Comparison of ENCODE assay signal across 10 cellular contexts in genomic region chr12:54428050-54429013, GRCh38. TPM values are rescaled to one million over a fixed set of nuclear protein-coding genes. Genes with fewer than 3 reads are reported as not detected.
A peak's percentile ranks its signal among the peaks of the same experiment; 100 is the strongest.
DNase-seq lines count a peak whose midpoint lies in the region; ATAC-seq and TF ChIP-seq lines count a peak whose summit lies in the region.
"Had no signal": no experiment of that assay in that cellular context is flagged by ENCODE, and none has a peak within 500 bp of the region (broad histone marks: within the 10 kb centered on the region; RNA-seq: fewer than 3 reads in every experiment).

No MANE protein-coding gene starts in this region.

- POLR2A ChIA-PET in CD8-positive, alpha-beta memory T cell (lab: Charles Lee): no interaction called here
- POLR2A ChIA-PET in RWPE1 (lab: Yijun Ruan, JAX; ENCODE audit: low non-redundant PET): no interaction called here

- peaks cover 35% of the 10 kb centered on the region for H3K4me1 ChIP-seq in CD8-positive, alpha-beta memory T cell (ENCODE audit: insufficient read depth, low read length)
- H3K4me1 ChIP-seq in esophagus muscularis mucosa (peaks cover 80 to 100% (median 100%) of the 10 kb centered on the region in 4 donors), spleen (peaks cover 9 to 52% (median 37%) of the 10 kb centered on the region in 6 donors)

- H3K27me3 Mint-ChIP-seq in CD8-positive, alpha-beta memory T cell: peaks cover 5 to 18% of the 10 kb centered on the region in 2 donors
- peaks cover 10% of the 10 kb centered on the region for H3K27me3 Mint-ChIP-seq in nephron (ENCODE audit: low read depth)

- H3K4me3 Mint-ChIP-seq in CD8-positive, alpha-beta memory T cell: peak overlapping the region in 5 of 7 donors; percentile 3 to 49 (median 39)
- H3K4me3 Mint-ChIP-seq in nephron: no peak overlapping the region
- H3K4me3 Mint-ChIP-seq: activated T-cell treated with anti-CD3 and anti-CD28 coated beads, Interleukin-2, amount 50 U/mL, for 4 hours had no signal

- H3K27ac ChIP-seq in CD8-positive, alpha-beta memory T cell (ENCODE audit: low read depth, low read length): peak overlapping the region; percentile 27
- H3K27ac ChIP-seq in RWPE1 (peak overlapping the region; percentile 89), esophagus muscularis mucosa (replicated peaks in 1 of 4) (peak overlapping the region; percentile 64 to 97 (median 94)), spleen (peak overlapping the region in 1 of 8 donors; percentile 42)

- H3K27ac Mint-ChIP-seq in CD8-positive, alpha-beta memory T cell: peak overlapping the region in 7 of 8 donors; percentile 23 to 94 (median 82)
- peak overlapping the region; percentile 10 to 57 (median 39) for H3K27ac Mint-ChIP-seq in nephron

- TF ChIP-seq CTCF in RWPE1 (conservative IDR thresholded peaks at IDR 0.05; ENCODE audit: low read depth): no peak
- no peak for TF ChIP-seq CTCF in esophagus muscularis mucosa (IDR thresholded peaks at IDR 0.05)
- no peak for TF ChIP-seq CTCF in nephron (IDR thresholded peaks at IDR 0.05; ENCODE audit: unreplicated experiment in 3 of 3)
- no peak for TF ChIP-seq CTCF in spleen (IDR thresholded peaks at IDR 0.05 in 8 of 11, conservative IDR thresholded peaks at IDR 0.05 in 3 of 11)

- TF ChIP-seq EP300 in esophagus muscularis mucosa (IDR thresholded peaks at IDR 0.05): no peak

- no peaks in the 10 kb centered on the region for H3K36me3 Mint-ChIP-seq in CD8-positive, alpha-beta memory T cell
- no peaks in the 10 kb centered on the region for H3K36me3 Mint-ChIP-seq in nephron (ENCODE audit: low read depth)

- TF ChIP-seq POLR2A in esophagus muscularis mucosa (IDR thresholded peaks at IDR 0.05; ENCODE audit: low read depth) (no peak), spleen (IDR thresholded peaks at IDR 0.05) (no peak)

- 31% methylated on average over 13 of the region's 13 CpGs for WGBS in esophagus muscularis mucosa
- WGBS in spleen, 5 donors: 13 to 35% (median 22%) methylated on average over 13 of the region's 13 CpGs

- no peaks in the 10 kb centered on the region for H3K9me3 Mint-ChIP-seq in CD8-positive, alpha-beta memory T cell
- H3K9me3 Mint-ChIP-seq in nephron: no peaks in the 10 kb centered on the region
- H3K9me3 Mint-ChIP-seq: activated T-cell treated with anti-CD3 and anti-CD28 coated beads, Interleukin-2, amount 50 U/mL, for 4 hours had no signal

- no peak for ATAC-seq in GM18511 (IDR thresholded peaks at IDR 0.05; ENCODE audit: unreplicated experiment)
- ATAC-seq in GM21529 (IDR thresholded peaks at IDR 0.05; ENCODE audit: unreplicated experiment): no peak

- H3K27me3 ChIP-seq in CD8-positive, alpha-beta memory T cell (ENCODE audit: insufficient read depth, low read length, poor library complexity, severe bottlenecking): no peaks in the 10 kb centered on the region
- H3K27me3 ChIP-seq in esophagus muscularis mucosa: no peaks in the 10 kb centered on the region
- peaks cover 0 to 82% (median 11%) of the 10 kb centered on the region in 7 donors for H3K27me3 ChIP-seq in spleen (replicated peaks in 1 of 7)

- CTCF ChIA-PET in CD8-positive, alpha-beta memory T cell (lab: Charles Lee): interaction anchor here (0.9 to 7.5 kb wide), 6 partner anchors 10 to 58 kb away, joined by 3 to 45 read pairs (median 7); partner anchors contain the start of gene ITGA5
- CTCF ChIA-PET in RWPE1 (lab: Yijun Ruan, JAX): interaction anchor here (0.6 to 2.1 kb wide), 7 partner anchors 10 to 920 kb away, joined by 3 to 8 read pairs (median 3); no protein-coding TSS in a partner anchor

- peak in 1 of 5 donors; percentile 33 for DNase-seq in CD8-positive, alpha-beta memory T cell
- peak; percentile 88 for DNase-seq in RWPE1 (ENCODE audit: low spot score)
- no peak for DNase-seq in esophagus muscularis mucosa (ENCODE audit: extremely low spot score)
- DNase-seq in spleen: no peak
- no peak for DNase-seq in NCI-H774 (lab: John Stamatoyannopoulos, UW)
- DNase-seq: activated T-cell treated with anti-CD3 and anti-CD28 coated beads, Interleukin-2, amount 50 U/mL, for 4 hours; NCI-H524 had no signal

- H3K4me1 Mint-ChIP-seq in CD8-positive, alpha-beta memory T cell: peaks cover 41 to 47% (median 44%) of the 10 kb centered on the region in 3 donors
- peaks cover 67% of the 10 kb centered on the region for H3K4me1 Mint-ChIP-seq in nephron

- no peaks in the 10 kb centered on the region for H3K9me3 ChIP-seq in CD8-positive, alpha-beta memory T cell (ENCODE audit: low read length)
- H3K9me3 ChIP-seq in esophagus muscularis mucosa: no peaks in the 10 kb centered on the region
- no peaks in the 10 kb centered on the region for H3K9me3 ChIP-seq in spleen

- H3K4me3 ChIP-seq in CD8-positive, alpha-beta memory T cell (ENCODE audit: low read length): no peak overlapping the region
- H3K4me3 ChIP-seq in esophagus muscularis mucosa: peak overlapping the region in 2 of 4 donors; percentile 3 to 18
- no peak overlapping the region for H3K4me3 ChIP-seq in spleen

- intact Hi-C loops in esophagus muscularis mucosa (cut with DNase I): no loop called here
- intact Hi-C loops in spleen (cut with DNase I; ENCODE audit: low total_unique reads): no loop called here

- H3K36me3 ChIP-seq in CD8-positive, alpha-beta memory T cell (ENCODE audit: insufficient read depth, low read length): no peaks in the 10 kb centered on the region
- H3K36me3 ChIP-seq in esophagus muscularis mucosa (no peaks in the 10 kb centered on the region), spleen (no peaks in the 10 kb centered on the region)

RNA-seq across cellular contexts. Expression of gene ITGA5, which starts 9.3 kb away (rescaled TPM):
- 10 to 100 TPM; 23.2 to 25.7 TPM for total RNA-seq in CD8-positive, alpha-beta memory T cell
- 50.6 TPM for polyA plus RNA-seq in CD8-positive, alpha-beta memory T cell
- 100 to 1,000 TPM; 264 to 785 (median 602) TPM for total RNA-seq in esophagus muscularis mucosa
- total RNA-seq in spleen: 10 to 100 TPM; 20.8 to 44.9 (median 36.3) TPM
- polyA plus RNA-seq in spleen: 1 to 10 TPM; 7.0 to 9.5 (median 9.1) TPM

RNA-seq across cellular contexts. Expression of gene ZNF385A, which starts 43.8 kb away (rescaled TPM):
- under 1 TPM; 0.77 to 0.78 TPM for total RNA-seq in CD8-positive, alpha-beta memory T cell
- not detected for polyA plus RNA-seq in CD8-positive, alpha-beta memory T cell
- 10 to 100 TPM; 15.7 to 32.6 (median 19.4) TPM for total RNA-seq in esophagus muscularis mucosa
- 10 to 100 TPM; 19.9 to 40.3 (median 27.2) TPM for total RNA-seq in spleen
- 10 to 100 TPM in 2 of 3 donors, 1 to 10 TPM in 1; 7.4 to 12.5 (median 12.4) TPM for polyA plus RNA-seq in spleen

RNA-seq across cellular contexts. Expression of gene GTSF1, which starts 45.1 kb away (rescaled TPM):
- total RNA-seq in CD8-positive, alpha-beta memory T cell: 10 to 100 TPM in 1 of 2 experiments, 1 to 10 TPM in 1; 8.8 to 10.4 TPM
- polyA plus RNA-seq in CD8-positive, alpha-beta memory T cell: 20.0 TPM
- not detected for total RNA-seq in esophagus muscularis mucosa
- total RNA-seq in spleen: 10 to 100 TPM in 1 of 7 donors, 1 to 10 TPM in 6; 1.3 to 16.2 (median 3.6) TPM
- polyA plus RNA-seq in spleen: 1 to 10 TPM; 5.3 to 8.8 (median 6.6) TPM

Comparison
In these comparisons a context has a peak if more than half of its experiments do, and no peak if none do; other contexts are left out.
1. H3K4me3 Mint-ChIP-seq: peak in CD8-positive, alpha-beta memory T cell (5 of 7); none in nephron (0 of 3).
2. RNA of gene ITGA5, which starts 9.3 kb away (total RNA-seq): 264 to 785 TPM in esophagus muscularis mucosa; 20.8 to 44.9 TPM in spleen and 23.2 to 25.7 TPM in CD8-positive, alpha-beta memory T cell; every median in the first group is over 4 times any median in the second.
3. RNA of gene ZNF385A, which starts 43.8 kb away (total RNA-seq): 19.9 to 40.3 TPM in spleen and 15.7 to 32.6 TPM in esophagus muscularis mucosa; 0.77 to 0.78 TPM in CD8-positive, alpha-beta memory T cell; every median in the first group is over 4 times any median in the second.